31 cellular contexts compared by ENCODE assay signal in genomic region chr4:189787216-189788031, GRCh38.
DNase-seq lines count a peak whose midpoint lies in the region; ATAC-seq and TF ChIP-seq lines count a peak whose summit lies in the region.
"Had no signal": no experiment of that assay in that cellular context is flagged by ENCODE, and none has a peak within 500 bp of the region (broad histone marks: within the 10 kb centered on the region; RNA-seq: fewer than 3 reads in every experiment).

No MANE protein-coding gene starts in this region.

- H3K4ac ChIP-seq in H9 (ENCODE audit: low read depth, low read length) (no peak overlapping the region), neuronal stem cell (ENCODE audit: low read length) (no peak overlapping the region)

- no peak overlapping the region for H2BK20ac ChIP-seq in H9 (ENCODE audit: low read depth, low read length, poor library complexity, severe bottlenecking)

- H2BK5ac ChIP-seq in H9 (ENCODE audit: insufficient read length, low read length) (no peak overlapping the region), neuronal stem cell (ENCODE audit: low read length) (no peak overlapping the region)

- H2BK12ac ChIP-seq in H9 (ENCODE audit: insufficient read length, low read depth, low read length) (no peak overlapping the region), neuronal stem cell (ENCODE audit: low read length) (no peak overlapping the region)

- TF ChIP-seq CTCF in A673 (conservative IDR thresholded peaks at IDR 0.05; ENCODE audit: low read depth, low read length) (no peak), H9 (conservative IDR thresholded peaks at IDR 0.05) (no peak), chondrocyte (IDR thresholded peaks at IDR 0.05) (no peak)

- ATAC-seq in HG02610 (IDR thresholded peaks at IDR 0.05; ENCODE audit: unreplicated experiment) = no peak
- ATAC-seq: activated CD8-positive, alpha-beta T cell treated with anti-CD3 and anti-CD28 coated beads, Interleukin-2, amount 10 ng/mL, durations not matched to agents 7 days and 5 days; left lobe of liver had no signal

- H4K91ac ChIP-seq in H9 (ENCODE audit: insufficient read length, low read depth, low read length) = no peak overlapping the region
- H4K91ac ChIP-seq in neuronal stem cell (ENCODE audit: low read depth, low read length, poor library complexity) = no peak overlapping the region

- H3K27me3 ChIP-seq in A673 (replicated peaks; ENCODE audit: insufficient read depth, low read depth, low read length, poor library complexity) (peaks cover 11% of the 10 kb centered on the region), H9 (ENCODE audit: insufficient read depth, low read length) (no peaks in the 10 kb centered on the region), neuronal stem cell (ENCODE audit: control insufficient read depth in 3 of 3, insufficient read depth in 3 of 3, low read depth in 1 of 3, low read length in 3 of 3) (no peaks in the 10 kb centered on the region)
- H3K27me3 ChIP-seq: BE2C, cardiac muscle cell, neural progenitor cell, Peyer's patch, spleen had no signal

- H3K18ac ChIP-seq in H9 (ENCODE audit: insufficient read length, low read depth, low read length) = no peak overlapping the region
- H3K18ac ChIP-seq in neuronal stem cell (ENCODE audit: low read length) = no peak overlapping the region

- no peak overlapping the region for H3K4me3 Mint-ChIP-seq in H9
- H3K4me3 Mint-ChIP-seq in chondrocyte (ENCODE audit: unreplicated experiment) = no peak overlapping the region
- H3K4me3 Mint-ChIP-seq: activated CD8-positive, alpha-beta T cell treated with anti-CD3 and anti-CD28 coated beads, Interleukin-2, amount 10 ng/mL, durations not matched to agents 7 days and 5 days; CD8-positive, alpha-beta memory T cell; neural progenitor cell had no signal

- no peaks in the 10 kb centered on the region for H4K20me1 ChIP-seq in H9 (ENCODE audit: control insufficient read depth, insufficient read depth, insufficient read length)

- H4K8ac ChIP-seq in H9 (replicated peaks; ENCODE audit: insufficient read length, low read depth, low read length) (peak overlapping the region; percentile 60), neuronal stem cell (ENCODE audit: low read depth, low read length) (no peak overlapping the region)

- POLR2A ChIA-PET in A673 (lab: Charles Lee; ENCODE audit: low non-redundant PET) = no interaction called here

- CTCF ChIA-PET in A673 (lab: Charles Lee) = no interaction called here

- H3K9me3 ChIP-seq in A673 (ENCODE audit: low read depth, low read length, poor library complexity, severe bottlenecking) (no peaks in the 10 kb centered on the region), H9 (ENCODE audit: control insufficient read depth, low read depth, low read length) (peaks cover 25% of the 10 kb centered on the region), neuronal stem cell (replicated peaks in 1 of 2; ENCODE audit: control insufficient read depth in 2 of 2, insufficient read depth in 1 of 2, low read depth in 1 of 2, low read length in 2 of 2) (no peaks in the 10 kb centered on the region)
- H3K9me3 ChIP-seq: BE2C, Peyer's patch, transverse colon had no signal

- H3K4me3 ChIP-seq in A673 (ENCODE audit: low read depth, low read length, poor library complexity, severe bottlenecking) (no peak overlapping the region), neuronal stem cell (ENCODE audit: low read length in 2 of 2) (no peak overlapping the region)
- H3K4me3 ChIP-seq: cardiac muscle cell, neural progenitor cell, Peyer's patch, spleen, transverse colon had no signal

- DNase-seq in A673 (ENCODE audit: low spot score) (peak; percentile 5), H9 (no peak), OCI-M1 (lab: John Stamatoyannopoulos, UW) (peak; percentile 89), chondrocyte (ENCODE audit: low spot score) (no peak), neuronal stem cell (ENCODE audit: low spot score) (no peak), mucosa of gallbladder (ENCODE audit: low spot score) (no peak), GDM1 (lab: John Stamatoyannopoulos, UW) (no peak)
- DNase-seq: ACHN; activated CD8-positive, alpha-beta T cell treated with anti-CD3 and anti-CD28 coated beads, Interleukin-2, amount 10 ng/mL, durations not matched to agents 7 days and 5 days; activated naive CD4-positive, alpha-beta T cell treated with anti-CD3 and anti-CD28 coated beads, Interleukin-2, amount 50 U/mL, for 16 hours; BE2C; CD8-positive, alpha-beta memory T cell; cortex of kidney; effector memory CD4-positive, alpha-beta T cell; HCEC 1CT; KBM-7; NCI-H1417; NCI-H2029; NCI-H526; Peyer's patch; SHP77; spleen; stimulated activated CD4-positive, alpha-beta T cell treated with anti-CD3 and anti-CD28 coated beads, Interleukin-2, amount 100 ng/mL, for 24 hours; transverse colon had no signal

- H3K36me3 Mint-ChIP-seq in H9 (ENCODE audit: insufficient read depth in 1 of 3, low read depth in 3 of 3) = peaks cover 0 to 28% (median 11%) of the 10 kb centered on the region in 3 experiments; a peak in 6 of 7 replicates
- H3K36me3 Mint-ChIP-seq in chondrocyte (ENCODE audit: low read depth) = no peaks in the 10 kb centered on the region
- H3K36me3 Mint-ChIP-seq: CD8-positive, alpha-beta memory T cell; neural progenitor cell had no signal

- no peaks in the 10 kb centered on the region for H3K79me2 ChIP-seq in H9 (ENCODE audit: insufficient read depth, low read length)
- H3K79me2 ChIP-seq: parathyroid adenoma had no signal

- H3K4me2 ChIP-seq in H9 (ENCODE audit: insufficient read depth, insufficient read length, low read length) (no peak overlapping the region), neuronal stem cell (ENCODE audit: insufficient read depth, low read length, poor library complexity, severe bottlenecking) (no peak overlapping the region)
- H3K4me2 ChIP-seq: neural progenitor cell had no signal

- no peak overlapping the region for H3T11ph ChIP-seq in H9 (ENCODE audit: low read length)

- no peak overlapping the region for H2BK120ac ChIP-seq in H9 (ENCODE audit: low read depth, low read length, poor library complexity, severe bottlenecking)
- H2BK120ac ChIP-seq in neuronal stem cell (ENCODE audit: low read depth, low read length) = no peak overlapping the region

- H3K4me1 Mint-ChIP-seq in H9 (peaks cover 0 to 8% of the 10 kb centered on the region in 2 experiments; a peak in 1 of 4 replicates), chondrocyte (ENCODE audit: low read depth) (no peaks in the 10 kb centered on the region)
- H3K4me1 Mint-ChIP-seq: CD8-positive, alpha-beta memory T cell; neural progenitor cell had no signal

- BruUV-seq in A673 (replicated peaks; lab: Mats Ljungman, UMichigan) = no TSS peak

- no peak overlapping the region for H3K27ac ChIP-seq in A673 (ENCODE audit: low read depth, low read length, poor library complexity, severe bottlenecking)
- no peak overlapping the region for H3K27ac ChIP-seq in H9 (ENCODE audit: insufficient read length, low read depth, low read length)
- no peak overlapping the region for H3K27ac ChIP-seq in neuronal stem cell (replicated peaks; ENCODE audit: low read length)
- H3K27ac ChIP-seq: cardiac muscle cell, epithelial cell of prostate, neural progenitor cell, parathyroid adenoma, Peyer's patch, spleen, transverse colon had no signal

- H3K79me1 ChIP-seq in H9 (ENCODE audit: insufficient read depth, low read depth, low read length, poor library complexity, severe bottlenecking) (no peaks in the 10 kb centered on the region), neuronal stem cell (ENCODE audit: low read depth, low read length) (no peaks in the 10 kb centered on the region)

- no peak overlapping the region for H3K9ac ChIP-seq in H9 (ENCODE audit: extremely low read depth, insufficient read length, low read length)
- H3K9ac ChIP-seq in neuronal stem cell (ENCODE audit: low read depth, low read length, poor library complexity) = no peak overlapping the region
- H3K9ac ChIP-seq: neural progenitor cell, parathyroid adenoma had no signal

- H3K36me3 ChIP-seq in A673 (ENCODE audit: insufficient read depth, low read length, poor library complexity, severe bottlenecking) (no peaks in the 10 kb centered on the region), neuronal stem cell (replicated peaks in 1 of 2; ENCODE audit: control insufficient read depth in 2 of 2, insufficient read depth in 2 of 2, low read length in 2 of 2) (no peaks in the 10 kb centered on the region)
- H3K36me3 ChIP-seq: BE2C, cardiac muscle cell, neural progenitor cell, Peyer's patch, spleen, transverse colon had no signal

- no peak overlapping the region for H2BK15ac ChIP-seq in H9 (ENCODE audit: low read depth, low read length)
- no peak overlapping the region for H2BK15ac ChIP-seq in neuronal stem cell (ENCODE audit: low read length)

- no peak overlapping the region for H3K27ac Mint-ChIP-seq in H9
- peak overlapping the region; percentile 18 for H3K27ac Mint-ChIP-seq in chondrocyte (ENCODE audit: unreplicated experiment)
- H3K27ac Mint-ChIP-seq: activated CD8-positive, alpha-beta T cell treated with anti-CD3 and anti-CD28 coated beads, Interleukin-2, amount 10 ng/mL, durations not matched to agents 7 days and 5 days; activated T-helper 2 cell treated with anti-CD3 and anti-CD28 coated beads, Interferon-gamma antibody, Interleukin-2, Interleukin-4, amounts not matched to agents 10 μg/mL and 5 μg/mL and 100 μg/mL, durations not matched to agents 14 hours and 24 hours and 36 hours; neural progenitor cell had no signal

- H3K14ac ChIP-seq in H9 (ENCODE audit: insufficient read depth, low read length) (no peak overlapping the region), neuronal stem cell (ENCODE audit: low read length) (no peak overlapping the region)

- no peaks in the 10 kb centered on the region for H3K4me1 ChIP-seq in A673 (ENCODE audit: insufficient read depth, low read length, poor library complexity, severe bottlenecking)
- peaks cover 3% of the 10 kb centered on the region; the same call in 1 of the 2 replicates for H3K4me1 ChIP-seq in H9 (ENCODE audit: insufficient read depth, low read length)
- H3K4me1 ChIP-seq in neuronal stem cell (ENCODE audit: control insufficient read depth in 2 of 2, insufficient read depth in 1 of 2, low read depth in 1 of 2, low read length in 2 of 2) = peaks cover 0 to 3% of the 10 kb centered on the region in 2 donors
- H3K4me1 ChIP-seq: BE2C, neural progenitor cell, parathyroid adenoma, Peyer's patch, transverse colon had no signal

- H2AFZ ChIP-seq in H9 (ENCODE audit: low read length) (no peak overlapping the region), neuronal stem cell (ENCODE audit: low read length) (no peak overlapping the region)
- H2AFZ ChIP-seq: neural progenitor cell, parathyroid adenoma had no signal

- peaks cover 63 to 94% of the 10 kb centered on the region in 2 experiments for H3K9me3 Mint-ChIP-seq in H9
- peaks cover 25% of the 10 kb centered on the region for H3K9me3 Mint-ChIP-seq in chondrocyte (ENCODE audit: low read depth)
- H3K9me3 Mint-ChIP-seq: activated T-helper 2 cell treated with anti-CD3 and anti-CD28 coated beads, Interferon-gamma antibody, Interleukin-2, Interleukin-4, amounts not matched to agents 10 μg/mL and 5 μg/mL and 100 μg/mL, durations not matched to agents 14 hours and 24 hours and 36 hours had no signal

- H3K27me3 Mint-ChIP-seq in H9 (ENCODE audit: low read depth) = peaks cover 5% of the 10 kb centered on the region
- no peaks in the 10 kb centered on the region for H3K27me3 Mint-ChIP-seq in chondrocyte (ENCODE audit: low read depth)
- H3K27me3 Mint-ChIP-seq: CD8-positive, alpha-beta memory T cell had no signal

- H4K5ac ChIP-seq in H9 (ENCODE audit: insufficient read length, low read depth, low read length) = no peak overlapping the region

- intact Hi-C loops in A673 (cut with micrococcal nuclease; ENCODE audit: unreplicated experiment) = no loop called here

- no peaks in the 10 kb centered on the region for H3K23me2 ChIP-seq in H9 (ENCODE audit: insufficient read length, low read depth, low read length, poor library complexity, severe bottlenecking)

- H3K23ac ChIP-seq in H9 (ENCODE audit: insufficient read length, low read depth, low read length) (no peak overlapping the region), neuronal stem cell (ENCODE audit: low read depth, low read length, poor library complexity) (no peak overlapping the region)

- H2AK5ac ChIP-seq in H9 (ENCODE audit: insufficient read length, low read length) (no peak overlapping the region), neuronal stem cell (ENCODE audit: low read depth, low read length) (no peak overlapping the region)

- H3K56ac ChIP-seq in H9 (ENCODE audit: insufficient read length, low read depth, low read length) = no peak overlapping the region

- 100% methylated on average over 2 of the region's 19 CpGs for WGBS in H9 (ENCODE audit: extremely low coverage, insufficient read length, low lambda C conversion rate)
- no CpG with 5 or more reads among the region's 19 CpGs for WGBS in neuronal stem cell (ENCODE audit: extremely low coverage in 2 of 2, insufficient read length in 2 of 2, insufficient replicate concordance in 1 of 2), 2 donors

Comparison
In these comparisons a context has a peak if more than half of its experiments do, and no peak if none do; other contexts are left out.
1. DNase-seq: peak in A673 (single experiment) and OCI-M1 (single experiment); none in H9 (single experiment), chondrocyte (single experiment), neuronal stem cell (single experiment), mucosa of gallbladder (single experiment) and GDM1 (single experiment).